Comparison of ENCODE assay signal across 7 cellular contexts in the genomic region with DNA sequence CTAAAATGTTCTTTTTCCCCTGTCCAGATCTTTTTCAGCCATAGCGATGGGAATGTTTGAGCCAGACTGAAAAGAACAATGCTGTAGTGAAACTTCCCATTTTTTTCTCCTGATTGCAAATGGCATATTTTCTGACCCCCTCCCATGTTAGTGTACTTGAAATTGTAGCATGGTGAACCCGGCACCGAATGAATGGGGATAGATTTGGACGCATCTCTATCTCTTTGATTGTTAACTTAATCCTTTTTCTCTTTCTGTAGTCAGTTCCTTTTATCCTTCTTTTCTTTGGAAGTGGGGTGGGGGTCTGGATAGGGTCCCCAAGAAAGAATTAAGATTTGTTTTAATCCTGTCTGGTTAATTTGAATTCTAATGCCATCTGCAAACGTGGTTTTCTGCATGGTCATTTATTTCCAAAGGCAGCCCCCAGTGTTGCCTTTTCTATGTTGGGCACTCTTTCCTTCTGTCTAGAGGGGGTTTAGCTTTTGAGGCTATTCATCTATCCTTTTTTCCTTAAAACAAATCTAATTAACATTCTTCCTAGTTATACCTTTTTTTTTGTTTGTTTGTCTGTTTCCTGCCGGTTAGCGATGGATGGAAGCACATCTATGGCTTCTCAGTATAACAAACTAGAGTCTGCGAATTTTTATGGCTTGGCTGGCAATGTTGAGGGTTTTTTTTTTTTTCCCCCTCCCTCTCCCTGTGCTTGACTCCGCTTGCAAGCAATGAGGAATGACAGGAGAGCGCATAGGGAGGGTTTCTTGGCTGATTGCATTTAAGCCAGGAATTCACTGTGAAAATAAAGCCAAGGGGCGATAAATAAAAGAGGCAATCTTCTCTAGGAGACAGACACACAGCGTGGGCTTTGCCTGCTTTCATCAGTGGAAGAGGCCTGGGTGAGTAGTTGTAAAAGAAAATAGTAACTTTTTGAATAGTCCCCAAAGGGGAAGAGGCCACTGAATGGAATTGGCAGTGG.
DNase-seq lines count a peak whose midpoint lies in the region; ATAC-seq and TF ChIP-seq lines count a peak whose summit lies in the region.

No MANE protein-coding gene starts in this region.

- DNase-seq in HFF-Myc (ENCODE audit: extremely low read depth, low read depth) (no peak), globus pallidus (ENCODE audit: low spot score) (peak; percentile 57), retinal pigment epithelial cell (ENCODE audit: low read depth) (peak; percentile 52)

- peak overlapping the region; percentile 72 for H3K4me3 ChIP-seq in HFF-Myc (replicated peaks; ENCODE audit: low read depth, low read length)
- peak overlapping the region; percentile 88 for H3K4me3 ChIP-seq in WI38 (ENCODE audit: low read depth, low read length)
- H3K4me3 ChIP-seq in retinal pigment epithelial cell (ENCODE audit: low read length): peak overlapping the region; percentile 94

- no peak for ATAC-seq in HG03108 (IDR thresholded peaks at IDR 0.05; ENCODE audit: unreplicated experiment)
- ATAC-seq in GM19467 (IDR thresholded peaks at IDR 0.05; ENCODE audit: unreplicated experiment): no peak
- no peak for ATAC-seq in HG02610 (IDR thresholded peaks at IDR 0.05; ENCODE audit: unreplicated experiment)

- TF ChIP-seq CTCF in HFF-Myc (IDR thresholded peaks at IDR 0.05; ENCODE audit: low read depth, low read length, missing control alignments): no peak
- no peak for TF ChIP-seq CTCF in WI38 (IDR thresholded peaks at IDR 0.05; ENCODE audit: low read depth, low read length)
- TF ChIP-seq CTCF in retinal pigment epithelial cell (conservative IDR thresholded peaks at IDR 0.05; ENCODE audit: low read depth, low read length): no peak
